Comparison of ENCODE assay signal across 9 cellular contexts in the genomic region with DNA sequence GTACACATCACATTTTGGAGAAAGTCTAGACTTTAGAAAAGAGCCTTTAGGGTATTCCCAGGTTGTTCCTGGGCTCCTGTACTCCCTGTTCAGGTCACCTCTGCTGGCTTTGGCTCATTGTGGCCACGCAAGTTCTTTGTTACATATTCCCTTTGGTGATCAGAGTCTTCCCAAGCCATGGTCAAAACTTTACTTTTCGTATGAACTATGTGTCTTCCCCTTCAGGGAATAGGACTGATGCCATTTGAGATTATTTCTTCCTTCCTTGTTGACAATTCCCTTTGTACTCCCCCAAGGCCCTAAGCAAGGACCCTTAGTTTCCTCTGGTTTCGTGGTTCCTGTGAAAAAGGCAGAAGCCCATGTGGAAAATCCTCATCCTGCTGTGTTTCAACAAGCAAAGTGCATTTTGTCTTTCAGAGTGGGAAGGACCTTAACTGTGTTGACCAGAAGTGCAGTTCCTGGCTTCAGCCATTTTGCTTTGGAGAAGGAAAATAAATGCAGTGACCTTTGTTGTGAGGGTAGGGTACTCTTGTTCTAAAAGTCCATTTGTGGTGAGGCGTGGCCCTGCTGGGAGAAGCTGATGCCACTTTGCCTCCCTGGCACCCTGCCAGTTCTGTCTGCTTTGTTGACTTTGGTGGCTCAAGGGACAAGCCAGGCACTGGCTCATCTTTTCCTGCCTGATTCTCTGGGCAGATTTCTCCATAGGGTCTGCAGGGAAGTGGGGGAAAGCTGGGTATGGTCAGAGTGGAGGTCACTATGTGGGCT. TPM values are rescaled to one million over a fixed set of nuclear protein-coding genes. Genes with fewer than 3 reads are reported as not detected.
A peak's percentile ranks its signal among the peaks of the same experiment; 100 is the strongest.
DNase-seq lines count a peak whose midpoint lies in the region; ATAC-seq and TF ChIP-seq lines count a peak whose summit lies in the region.
"Had no signal": no experiment of that assay in that cellular context is flagged by ENCODE, and none has a peak within 500 bp of the region (broad histone marks: within the 10 kb centered on the region; RNA-seq: fewer than 3 reads in every experiment).

No MANE protein-coding gene starts in this region.

- H3K4me1 ChIP-seq in Loucy (ENCODE audit: insufficient read depth, low read length, poor library complexity, severe bottlenecking) (peaks cover 49% of the 10 kb centered on the region), PC-9 (replicated peaks; ENCODE audit: insufficient read depth) (peaks cover 44% of the 10 kb centered on the region)

- H3K79me2 ChIP-seq in Loucy (ENCODE audit: insufficient read depth, low read length), result peaks cover 100% of the 10 kb centered on the region
- H3K79me2 ChIP-seq in PC-9 (ENCODE audit: low read depth), result peaks cover 100% of the 10 kb centered on the region

- H3K4me3 ChIP-seq in Loucy (ENCODE audit: low read length, poor library complexity, severe bottlenecking) (no peak overlapping the region), PC-9 (no peak overlapping the region), H7 (ENCODE audit: insufficient read depth, low read depth, low read length) (no peak overlapping the region)

- H3K9ac ChIP-seq in Loucy (ENCODE audit: low read depth, low read length, poor library complexity, severe bottlenecking), result peak overlapping the region; percentile 22

- no peak overlapping the region for H3K4me3 Mint-ChIP-seq in CD14-positive monocyte

- CTCF ChIA-PET in PC-9 (lab: Charles Lee), result no interaction called here

- POLR2A ChIA-PET in PC-9 (lab: Charles Lee; ENCODE audit: unreplicated experiment), result interaction anchor here (0.6 to 0.7 kb wide), 2 partner anchors 42 to 135 kb away, joined by 4 to 5 read pairs; no protein-coding TSS in a partner anchor

- H3F3A ChIP-seq in Loucy (ENCODE audit: low read depth) (no peaks in the 10 kb centered on the region), PC-9 (ENCODE audit: insufficient read depth, low read depth) (peaks cover 24% of the 10 kb centered on the region; the same call in 1 of the 2 replicates)

- no peak for ATAC-seq in HG02884 (IDR thresholded peaks at IDR 0.05; ENCODE audit: unreplicated experiment)
- no peak for ATAC-seq in GM19324 (IDR thresholded peaks at IDR 0.05; ENCODE audit: low FRiP score, unreplicated experiment)
- ATAC-seq: Panc1 had no signal

- no peak overlapping the region for H2AFZ ChIP-seq in Loucy (ENCODE audit: low read length)
- H2AFZ ChIP-seq in PC-9, result no peak overlapping the region

- no peaks in the 10 kb centered on the region for H3K27me3 ChIP-seq in Loucy (ENCODE audit: insufficient read depth, low read length, poor library complexity, severe bottlenecking)
- no peaks in the 10 kb centered on the region for H3K27me3 ChIP-seq in PC-9 (ENCODE audit: insufficient read depth, low read depth)
- H3K27me3 ChIP-seq in H7 (ENCODE audit: control insufficient read depth, insufficient read depth, low read length), result no peaks in the 10 kb centered on the region

- H3K27ac ChIP-seq in PC-9 (peak overlapping the region; percentile 65), temporal lobe (ENCODE audit: low read depth, low read length) (peak overlapping the region; percentile 30)

- TF ChIP-seq CTCF in Loucy (conservative IDR thresholded peaks at IDR 0.05; ENCODE audit: low read length) (no peak), PC-9 (conservative IDR thresholded peaks at IDR 0.05) (no peak), CD14-positive monocyte (IDR thresholded peaks at IDR 0.05) (no peak)

- peaks cover 16% of the 10 kb centered on the region for H3K4me1 Mint-ChIP-seq in CD14-positive monocyte

- peak; percentile 72 to 79 for DNase-seq in PC-9
- peak in 37 of 51 donors; percentile 7 to 71 (median 30) for DNase-seq in hypothalamus (lab: John Stamatoyannopoulos, UW)
- DNase-seq in CD14-positive monocyte (ENCODE audit: low spot score), result no peak
- DNase-seq in H7, result no peak

- peaks cover 0 to 3% of the 10 kb centered on the region in 2 donors for H3K36me3 Mint-ChIP-seq in CD14-positive monocyte

- H3K4me2 ChIP-seq in Loucy (ENCODE audit: low read depth, low read length, poor library complexity, severe bottlenecking), result peak overlapping the region; percentile 37
- H3K4me2 ChIP-seq in PC-9, result peak overlapping the region; percentile 43

- no peaks in the 10 kb centered on the region for H3K9me2 ChIP-seq in Loucy (replicated peaks; ENCODE audit: low read depth, low read length)
- H3K9me2 ChIP-seq in PC-9 (ENCODE audit: insufficient read depth), result no peaks in the 10 kb centered on the region

- no TSS peak for BruUV-seq in PC-9 (replicated peaks; lab: Mats Ljungman, UMichigan)

- peak overlapping the region in 1 of 7 donors; percentile 55 for H3K27ac Mint-ChIP-seq in CD14-positive monocyte

- H3K9me3 Mint-ChIP-seq in CD14-positive monocyte, result peaks cover 0 to 10% (median 2%) of the 10 kb centered on the region in 7 donors

- H3K27me3 Mint-ChIP-seq in CD14-positive monocyte (ENCODE audit: low read depth in 3 of 3), result peaks cover 0 to 3% (median 1%) of the 10 kb centered on the region in 3 donors

- H4K20me1 ChIP-seq in Loucy (ENCODE audit: insufficient read depth, low read length, poor library complexity, severe bottlenecking) (peaks cover 90% of the 10 kb centered on the region), PC-9 (ENCODE audit: insufficient read depth) (peaks cover 3% of the 10 kb centered on the region; the same call in 1 of the 2 replicates)

- no peaks in the 10 kb centered on the region for H3K9me3 ChIP-seq in Loucy (ENCODE audit: insufficient read depth, low read depth, low read length)
- H3K9me3 ChIP-seq in PC-9 (ENCODE audit: insufficient read depth, low read depth), result no peaks in the 10 kb centered on the region

- peaks cover 59% of the 10 kb centered on the region; the same call in 1 of the 2 replicates for H3K36me3 ChIP-seq in Loucy (ENCODE audit: insufficient read depth, low read length)
- H3K36me3 ChIP-seq in PC-9 (ENCODE audit: low read depth), result peaks cover 9% of the 10 kb centered on the region; the same call in 1 of the 2 replicates
- H3K36me3 ChIP-seq in H7 (replicated peaks; ENCODE audit: control insufficient read depth, insufficient read depth, low read length), result no peaks in the 10 kb centered on the region

- intact Hi-C loops in PC-9 (cut with micrococcal nuclease; ENCODE audit: unreplicated experiment), result no loop called here
- intact Hi-C loops in CD14-positive monocyte (cut with micrococcal nuclease), result no loop called here

RNA-seq across cellular contexts. Expression of a gene that starts 55.1 kb away (rescaled TPM):
- total RNA-seq in PC-9 (2021) (64.4 and 79.3 TPM in 2 replicates), temporal lobe (24.3 TPM)
- 1 to 10 TPM; 1.9 to 4.3 TPM for polyA plus RNA-seq in CD14-positive monocyte
- total RNA-seq in H7 (2014; rRNA removed; shearing (Covaris generic)), result 37.3 and 44.7 TPM in 2 replicates

Comparison
In these comparisons a context has a peak if more than half of its experiments do, and no peak if none do; other contexts are left out.
1. DNase-seq: peak in PC-9 (2 of 2) and hypothalamus (37 of 51); none in CD14-positive monocyte (single experiment) and H7 (single experiment).